Comparison of ENCODE assay signal across 36 cellular contexts in the genomic region with DNA sequence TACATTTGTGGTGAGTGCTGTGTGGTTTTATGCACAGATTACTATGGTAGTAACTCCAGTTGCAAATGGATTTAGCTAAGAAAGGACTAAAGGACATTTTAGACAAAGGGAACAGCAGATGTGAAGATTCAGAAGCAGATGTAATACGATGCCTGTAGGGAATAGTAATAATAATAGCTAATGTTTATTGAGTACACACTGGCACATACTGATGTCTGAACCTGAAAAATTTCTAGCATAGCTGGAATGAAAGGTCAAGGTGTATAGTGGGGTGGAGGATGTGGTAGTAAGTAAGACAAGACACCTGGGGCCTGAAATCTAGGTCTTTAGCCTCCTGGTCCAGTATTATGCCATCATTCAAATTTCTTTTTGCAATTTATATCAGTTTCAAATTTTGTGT. TPM values are rescaled to one million over a fixed set of nuclear protein-coding genes. Genes with fewer than 3 reads are reported as not detected.
"Had no signal": no experiment of that assay in that cellular context is flagged by ENCODE, and none has a peak within 500 bp of the region (broad histone marks: within the 10 kb centered on the region; RNA-seq: fewer than 3 reads in every experiment).

No MANE protein-coding gene starts in this region.

- H3K4me3 ChIP-seq: heart left ventricle, prostate gland, smooth muscle cell, stomach, thyroid gland, upper lobe of left lung, vagina had no signal

- H3K4me2 ChIP-seq: smooth muscle cell had no signal

- H3K27ac Mint-ChIP-seq: activated T-cell treated with anti-CD3 and anti-CD28 coated beads, Interleukin-2, amount 50 U/mL, for 24 hours; endodermal cell; stimulated activated memory B cell treated with anti-CD40 and anti-IgM and Interleukin-4, amounts not matched to agents 10 μg/mL and 1 μg/mL and 100 μg/mL, for 72 hours had no signal

- FAIRE-seq: astrocyte, kidney had no signal

- H3K4me3 Mint-ChIP-seq: activated T-cell treated with anti-CD3 and anti-CD28 coated beads, Interleukin-2, amount 50 U/mL, for 24 hours; endodermal cell; immature natural killer cell; nephron; stimulated activated memory B cell treated with anti-CD40 and anti-IgM and Interleukin-4, amounts not matched to agents 10 μg/mL and 1 μg/mL and 100 μg/mL, for 72 hours had no signal

- H3K9me3 Mint-ChIP-seq: activated T-cell treated with anti-CD3 and anti-CD28 coated beads, Interleukin-2, amount 50 U/mL, for 24 hours; endodermal cell; immature natural killer cell; nephron; stimulated activated memory B cell treated with anti-CD40 and anti-IgM and Interleukin-4, amounts not matched to agents 10 μg/mL and 1 μg/mL and 100 μg/mL, for 72 hours had no signal

- H3K36me3 Mint-ChIP-seq: immature natural killer cell had no signal

- H3K27me3 Mint-ChIP-seq: activated T-cell treated with anti-CD3 and anti-CD28 coated beads, Interleukin-2, amount 50 U/mL, for 24 hours; stimulated activated memory B cell treated with anti-CD40 and anti-IgM and Interleukin-4, amounts not matched to agents 10 μg/mL and 1 μg/mL and 100 μg/mL, for 72 hours had no signal

- H3K27ac ChIP-seq: heart left ventricle, neutrophil, prostate gland, stomach, thyroid gland, upper lobe of left lung, vagina, WERI-Rb-1 had no signal

- H3K9me3 ChIP-seq: heart left ventricle, neutrophil, prostate gland, stomach, thyroid gland, upper lobe of left lung, vagina had no signal

- ATAC-seq: activated CD4-positive, CD25-positive, alpha-beta regulatory T cell treated with anti-CD3 and anti-CD28 coated beads, Interleukin-2, amount 50 U/mL, for 24 hours; esophagus mucosa; heart left ventricle; left colon; stimulated activated memory B cell treated with anti-CD40 and anti-IgM and Interleukin-4, amounts not matched to agents 10 μg/mL and 1 μg/mL and 100 μg/mL, for 72 hours had no signal

- H3K4me1 ChIP-seq: prostate gland, vagina had no signal

- DNase-seq: activated CD4-positive, alpha-beta T cell treated with anti-CD3 and anti-CD28 coated beads for 48 hours; activated CD4-positive, alpha-beta T cell treated with anti-CD3 and anti-CD28 coated beads, Interleukin-2, amount 50 U/mL, for 48 hours; activated CD8-positive, alpha-beta memory T cell treated with anti-CD3 and anti-CD28 coated beads, Interleukin-2, amount 50 U/mL, for 4 hours; activated gamma-delta T cell; activated naive CD4-positive, alpha-beta T cell treated with anti-CD3 and anti-CD28 coated beads, Interleukin-2, amount 50 U/mL, for 16 hours; activated T-cell treated with anti-CD3 and anti-CD28 coated beads, Interleukin-2, amount 50 U/mL, for 24 hours; amniotic stem cell; caudate nucleus; endodermal cell; foreskin fibroblast; heart left ventricle; hypothalamus; immature natural killer cell; kidney; left colon; mammary epithelial cell; stimulated activated CD4-positive, alpha-beta T cell treated with anti-CD3 and anti-CD28 coated beads, Interleukin-1b, Interleukin-23, amount 100 ng/mL, for 48 hours; stimulated activated CD4-positive, alpha-beta T cell treated with anti-CD3 and anti-CD28 coated beads, Interleukin-4, amount 100 ng/mL, for 4 hours; stimulated activated CD8-positive, alpha-beta memory T cell treated with anti-CD3 and anti-CD28 coated beads, Interleukin-4, amount 100 ng/mL, for 48 hours; stomach; T1000; thyroid gland; upper lobe of left lung; WERI-Rb-1 had no signal

RNA-seq across cellular contexts. Expression of a gene that starts 54.3 kb away (rescaled TPM):
- total RNA-seq: activated CD8-positive, alpha-beta memory T cell treated with anti-CD3 and anti-CD28 coated beads for 36 hours; astrocyte; esophagus mucosa; heart left ventricle; kidney; left colon; liver; mammary epithelial cell; osteocyte; prostate gland; smooth muscle cell; stomach; thyroid gland; upper lobe of left lung; vagina had no signal
- polyA plus RNA-seq: heart left ventricle, immature natural killer cell, liver, mammary epithelial cell, smooth muscle cell had no signal
